20 cellular contexts compared by ENCODE assay signal in the genomic region with DNA sequence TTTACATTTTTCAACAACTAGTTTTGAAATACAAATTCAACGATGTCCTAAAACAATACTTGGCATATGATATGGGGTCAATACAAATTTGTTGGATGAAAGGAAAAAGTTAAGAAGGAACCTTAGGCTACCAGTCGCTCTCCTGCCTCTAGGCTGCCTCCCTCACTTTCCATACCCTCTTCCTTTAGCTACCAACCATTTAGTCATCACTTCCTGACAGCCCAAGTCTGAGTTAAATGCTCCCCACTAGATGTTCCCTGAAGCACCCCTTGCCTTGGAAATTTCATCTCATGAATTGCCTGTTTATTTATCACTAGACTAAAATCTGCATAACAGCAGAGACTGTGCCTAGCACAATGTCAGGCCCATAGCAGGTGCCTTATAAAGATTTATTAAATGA. TPM values are rescaled to one million over a fixed set of nuclear protein-coding genes. Genes with fewer than 3 reads are reported as not detected.
DNase-seq lines count a peak whose midpoint lies in the region; ATAC-seq, FAIRE-seq and TF ChIP-seq lines count a peak whose summit lies in the region.
"Had no signal": no experiment of that assay in that cellular context is flagged by ENCODE, and none has a peak within 500 bp of the region (broad histone marks: within the 10 kb centered on the region; RNA-seq: fewer than 3 reads in every experiment).

No MANE protein-coding gene starts in this region.

- in situ Hi-C loops in K562 (cut with MboI) = no loop called here

- ATAC-seq in natural killer cell (no peak), K562 (no peak), GM21360 (IDR thresholded peaks at IDR 0.05; ENCODE audit: unreplicated experiment) (no peak)
- no peak for ATAC-seq in natural killer cell treated with Interleukin-12 subunit alpha and Interleukin-12 subunit beta and Interleukin-15 and Interleukin-18, amount 100 ng/mL, for 72 hours

- no peak overlapping the region for H3K9ac ChIP-seq in K562 (ENCODE audit: insufficient read depth in 1 of 2, low read depth in 2 of 2, low read length in 2 of 2)

- H3K27me3 ChIP-seq in K562 (ENCODE audit: control insufficient read depth in 2 of 2, insufficient read depth in 2 of 2, low read length in 2 of 2) (no peaks in the 10 kb centered on the region), osteoblast (ENCODE audit: insufficient read depth, low read length) (no peaks in the 10 kb centered on the region)
- H3K27me3 ChIP-seq: uterus had no signal

- CTCF ChIA-PET in K562 (lab: Yijun Ruan, JAX; ENCODE audit: low intra/inter-chr PET ratio) = no interaction called here

- POLR2A ChIA-PET in K562 (lab: Yijun Ruan, JAX) = interaction anchor here (0.7 kb wide), 1 partner anchor 29 kb away, joined by 3 read pairs; no protein-coding TSS in a partner anchor

- H3K9me3 ChIP-seq in K562 (replicated peaks; ENCODE audit: control insufficient read depth, insufficient read depth, low read depth, low read length) (no peaks in the 10 kb centered on the region), osteoblast (ENCODE audit: low read depth, low read length) (no peaks in the 10 kb centered on the region)
- H3K9me3 ChIP-seq: uterus had no signal

- H3K4me1 Mint-ChIP-seq in natural killer cell = peaks cover 8% of the 10 kb centered on the region in 2 donors
- peaks cover 4 to 5% of the 10 kb centered on the region in 2 donors for H3K4me1 Mint-ChIP-seq in natural killer cell treated with Interleukin-12 subunit alpha and Interleukin-12 subunit beta and Interleukin-15 and Interleukin-18, amount 100 ng/mL, for 72 hours (ENCODE audit: low read depth in 2 of 2)

- no peak for TF ChIP-seq RAD21 in K562 (CRISPR knock-in tag; conservative IDR thresholded peaks at IDR 0.05 in 1 of 2, IDR thresholded peaks at IDR 0.05 in 1 of 2)

- no peak for FAIRE-seq in K562 (lab: Jason Lieb, UNC)
- FAIRE-seq: kidney had no signal

- H3K79me2 ChIP-seq in K562 (ENCODE audit: control insufficient read depth, insufficient read depth, low read length) = peaks cover 23% of the 10 kb centered on the region
- peaks cover 22% of the 10 kb centered on the region for H3K79me2 ChIP-seq in osteoblast (ENCODE audit: insufficient read depth, low read length)

- H3K4me3 Mint-ChIP-seq in natural killer cell = peak overlapping the region; percentile 61
- H3K4me3 Mint-ChIP-seq in natural killer cell treated with Interleukin-12 subunit alpha and Interleukin-12 subunit beta and Interleukin-15 and Interleukin-18, amount 100 ng/mL, for 72 hours = no peak overlapping the region

- H4K20me1 ChIP-seq in K562 (replicated peaks; ENCODE audit: control insufficient read depth, insufficient read depth, low read length) (no peaks in the 10 kb centered on the region), osteoblast (ENCODE audit: insufficient read depth, low read length) (no peaks in the 10 kb centered on the region)

- intact Hi-C loops in natural killer cell (cut with micrococcal nuclease) = no loop called here
- intact Hi-C loops in K562 (cut with micrococcal nuclease) = no loop called here

- no peak overlapping the region for H3K4me3 ChIP-seq in K562
- H3K4me3 ChIP-seq in osteoblast (ENCODE audit: insufficient read depth, low read length) = no peak overlapping the region
- H3K4me3 ChIP-seq: skin epidermis, uterus had no signal

- BruUV-seq in K562 (replicated peaks; lab: Mats Ljungman, UMichigan) = no TSS peak

- H2AFZ ChIP-seq in K562 (ENCODE audit: low read depth, low read length) = 0 out of 2 replicates have a peak overlapping the region, but pooled peaks have one; percentile 27
- peak overlapping the region; percentile 61 for H2AFZ ChIP-seq in osteoblast (ENCODE audit: low read length)

- H3K27ac Mint-ChIP-seq in natural killer cell = no peak overlapping the region
- H3K27ac Mint-ChIP-seq in natural killer cell treated with Interleukin-12 subunit alpha and Interleukin-12 subunit beta and Interleukin-15 and Interleukin-18, amount 100 ng/mL, for 72 hours = no peak overlapping the region
- H3K27ac Mint-ChIP-seq: H9 had no signal

- H3K27me3 Mint-ChIP-seq in natural killer cell (ENCODE audit: low read depth in 2 of 2) = peaks cover 9 to 11% of the 10 kb centered on the region in 2 donors
- H3K27me3 Mint-ChIP-seq in natural killer cell treated with Interleukin-12 subunit alpha and Interleukin-12 subunit beta and Interleukin-15 and Interleukin-18, amount 100 ng/mL, for 72 hours = peaks cover 4 to 9% of the 10 kb centered on the region in 2 donors

- DNase-seq in natural killer cell (no peak), M059J (ENCODE audit: low read depth) (peak; percentile 65), K562 (ENCODE audit: extremely low read depth in 1 of 4, low spot score in 3 of 4) (no peak), osteoblast (ENCODE audit: insufficient read length, low spot score, missing footprints) (no peak), ureter (ENCODE audit: low spot score) (no peak), DMS 273 (lab: John Stamatoyannopoulos, UW; ENCODE audit: unreplicated experiment) (no peak)
- no peak for DNase-seq in natural killer cell treated with Interleukin-12 subunit alpha and Interleukin-12 subunit beta and Interleukin-15 and Interleukin-18, amount 100 ng/mL, for 72 hours (ENCODE audit: low spot score)
- DNase-seq: activated CD4-positive, CD25-positive, alpha-beta regulatory T cell; DMS53; erythroblast; H9; head of caudate nucleus; kidney; NCI-H1436 treated with DMSO at 0.1 percent for 48 hours; NCI-H446; nucleus accumbens; stimulated activated naive CD4-positive, alpha-beta T cell treated with Interleukin-2 at 50 U/mL for 16 hours; uterus had no signal

- WGBS in K562 (ENCODE audit: insufficient coverage, low coverage, missing lambda C conversion rate) = 62% methylated on average over 2 of the region's 2 CpGs

- H3K36me3 Mint-ChIP-seq in natural killer cell = no peaks in the 10 kb centered on the region
- H3K36me3 Mint-ChIP-seq in natural killer cell treated with Interleukin-12 subunit alpha and Interleukin-12 subunit beta and Interleukin-15 and Interleukin-18, amount 100 ng/mL, for 72 hours = no peaks in the 10 kb centered on the region

- H3K4me1 ChIP-seq in K562 (replicated peaks in 1 of 2; ENCODE audit: control insufficient read depth in 2 of 2, insufficient read depth in 2 of 2, low read length in 2 of 2) = peaks cover 5 to 14% of the 10 kb centered on the region in 2 experiments; a peak in 4 of 5 replicates
- peaks cover 10% of the 10 kb centered on the region for H3K4me1 ChIP-seq in osteoblast (ENCODE audit: insufficient read depth, low read length)
- H3K4me1 ChIP-seq: uterus had no signal

- no peak overlapping the region for H3K4me2 ChIP-seq in K562 (ENCODE audit: insufficient read depth, low read length)
- H3K4me2 ChIP-seq in osteoblast (ENCODE audit: insufficient read depth, low read length) = no peak overlapping the region

- no peaks in the 10 kb centered on the region for H3K9me1 ChIP-seq in K562 (ENCODE audit: control insufficient read depth, insufficient read depth, low read length)

- no peak for TF ChIP-seq CTCF in natural killer cell (IDR thresholded peaks at IDR 0.05)
- TF ChIP-seq CTCF in K562 (IDR thresholded peaks at IDR 0.05 in 2 of 3, conservative IDR thresholded peaks at IDR 0.05 in 1 of 3; ENCODE audit: insufficient read depth in 2 of 3, low read depth in 1 of 3, low read length in 3 of 3) = no peak
- no peak for TF ChIP-seq CTCF in osteoblast (IDR thresholded peaks at IDR 0.05; ENCODE audit: extremely low read depth, low read depth, low read length)

- H3K27ac ChIP-seq in K562 (ENCODE audit: extremely low read depth, low read depth, low read length) (no peak overlapping the region), osteoblast (ENCODE audit: low read depth, low read length) (no peak overlapping the region)
- H3K27ac ChIP-seq: skin epidermis, uterus had no signal

- TF ChIP-seq POLR2A in K562 (conservative IDR thresholded peaks at IDR 0.05) = no peak

- H3K9me3 Mint-ChIP-seq in natural killer cell = no peaks in the 10 kb centered on the region
- H3K9me3 Mint-ChIP-seq in natural killer cell treated with Interleukin-12 subunit alpha and Interleukin-12 subunit beta and Interleukin-15 and Interleukin-18, amount 100 ng/mL, for 72 hours = no peaks in the 10 kb centered on the region

- H3K36me3 ChIP-seq in K562 (ENCODE audit: control insufficient read depth, insufficient read depth, low read length) (peaks cover 6% of the 10 kb centered on the region), osteoblast (ENCODE audit: insufficient read depth, low read length) (no peaks in the 10 kb centered on the region)
- H3K36me3 ChIP-seq: uterus had no signal

- TF ChIP-seq EP300 in K562 (IDR thresholded peaks at IDR 0.05; ENCODE audit: low read length) = no peak

RNA-seq across cellular contexts. Expression of a gene that starts 2.7 kb away (rescaled TPM):
- 10 to 100 TPM; 50.5 to 83.9 (median 56.9) TPM for total RNA-seq in natural killer cell
- total RNA-seq in natural killer cell treated with Interleukin-12 subunit alpha and Interleukin-12 subunit beta and Interleukin-15 and Interleukin-18, amount 100 ng/mL, for 72 hours = 100 to 1,000 TPM; 109 to 118 TPM
- 46.0 and 60.6 TPM in 2 replicates for total RNA-seq in M059J (2014; rRNA removed; shearing (Covaris generic))
- 168 and 624 TPM in 2 replicates for total RNA-seq in K562 (2011; cell fraction: chromatin; rRNA removed; ENCODE audit: low replicate concordance)
- 53.9 and 70.5 TPM in 2 replicates for total RNA-seq in K562 (2011; cell fraction: nucleolus; rRNA removed)
- total RNA-seq in K562 (2011; cell fraction: nucleoplasm; rRNA removed) = 141 and 178 TPM in 2 replicates
- 122 and 125 TPM in 2 replicates for total RNA-seq in K562 (2014; rRNA removed)
- total RNA-seq in K562 (2014; rRNA removed; fragmentation: Illumina TruSeq; extraction: Trizol) = 216 and 249 TPM in 2 replicates
- 149 and 164 TPM in 2 replicates for total RNA-seq in K562 (2015; rRNA removed; fragmentation: Illumina TruSeq; extraction: Trizol)
- total RNA-seq in K562 (2021) = 159 and 162 TPM in 2 replicates
- polyA plus RNA-seq in K562 (2011; rRNA removed) = 62.2 and 66.8 TPM in 2 replicates
- 15.1 and 43.3 TPM in 2 replicates for polyA plus RNA-seq in K562 (2011; cell fraction: cytosol; rRNA removed)
- 63.3 and 92.7 TPM in 2 replicates for polyA plus RNA-seq in K562 (2011; cell fraction: nucleus; rRNA removed)
- 152 and 158 TPM in 2 replicates for polyA plus RNA-seq in K562 (2012)
- 151 and 187 TPM in 2 replicates for polyA plus RNA-seq in K562 (2014; fragmentation: Illumina TruSeq; extraction: Trizol)
- 100 to 1,000 TPM; 132 to 135 TPM for polyA plus RNA-seq in K562 (2014; fragmentation: Nextera tagmentation; extraction: Ambion mirVana)
- polyA plus RNA-seq in K562 (2014; rRNA removed) = 111 and 112 TPM in 2 replicates
- polyA minus RNA-seq in K562 (2011; rRNA and poly(A)+ RNA removed) = 143 and 238 TPM in 2 replicates
- polyA minus RNA-seq in K562 (2011; cell fraction: cytosol; rRNA and poly(A)+ RNA removed) = 66.3 and 108 TPM in 2 replicates
- 50.4 and 137 TPM in 2 replicates for polyA minus RNA-seq in K562 (2011; cell fraction: nucleus; rRNA and poly(A)+ RNA removed)
- 142 and 162 TPM in 2 replicates for total RNA-seq in osteoblast
- total RNA-seq in ureter = 141 TPM

RNA-seq across cellular contexts. Expression of a gene that starts 18.2 kb away (rescaled TPM):
- total RNA-seq in natural killer cell (10 to 100 TPM; 24.3 to 30.4 (median 26.2) TPM), K562 (2014; rRNA removed) (22.9 and 25.4 TPM in 2 replicates), K562 (2014; rRNA removed; fragmentation: Illumina TruSeq; extraction: Trizol) (42.5 and 48.0 TPM in 2 replicates), K562 (2015; rRNA removed; fragmentation: Illumina TruSeq; extraction: Trizol) (39.7 and 45.4 TPM in 2 replicates), K562 (2021) (24.3 and 29.1 TPM in 2 replicates), osteoblast (22.1 and 28.0 TPM in 2 replicates), ureter (26.4 TPM)
- 10 to 100 TPM; 16.6 to 24.7 TPM for total RNA-seq in natural killer cell treated with Interleukin-12 subunit alpha and Interleukin-12 subunit beta and Interleukin-15 and Interleukin-18, amount 100 ng/mL, for 72 hours
- 12.3 and 18.7 TPM in 2 replicates for total RNA-seq in M059J (2014; rRNA removed; shearing (Covaris generic))
- total RNA-seq in K562 (2011; cell fraction: chromatin; rRNA removed; ENCODE audit: low replicate concordance) = 46.2 and 92.1 TPM in 2 replicates
- 28.3 and 32.6 TPM in 2 replicates for total RNA-seq in K562 (2011; cell fraction: nucleolus; rRNA removed)
- 51.2 and 75.7 TPM in 2 replicates for total RNA-seq in K562 (2011; cell fraction: nucleoplasm; rRNA removed)
- polyA plus RNA-seq in K562 (2011; rRNA removed) (30.9 and 33.4 TPM in 2 replicates), K562 (2014; fragmentation: Illumina TruSeq; extraction: Trizol) (26.4 and 30.4 TPM in 2 replicates), K562 (2014; fragmentation: Nextera tagmentation; extraction: Ambion mirVana) (1 to 10 TPM; 5.3 to 8.3 TPM), K562 (2014; rRNA removed) (16.3 and 16.5 TPM in 2 replicates)
- 10.6 and 18.2 TPM in 2 replicates for polyA plus RNA-seq in K562 (2011; cell fraction: cytosol; rRNA removed)
- 21.2 and 31.4 TPM in 2 replicates for polyA plus RNA-seq in K562 (2011; cell fraction: nucleus; rRNA removed)
- polyA plus RNA-seq in K562 (2012) = 10.2 and 16.1 TPM in 2 replicates
- polyA minus RNA-seq in K562 (2011; rRNA and poly(A)+ RNA removed) = 295 and 310 TPM in 2 replicates
- 93.9 and 101 TPM in 2 replicates for polyA minus RNA-seq in K562 (2011; cell fraction: cytosol; rRNA and poly(A)+ RNA removed)
- polyA minus RNA-seq in K562 (2011; cell fraction: nucleus; rRNA and poly(A)+ RNA removed) = 30.7 and 41.7 TPM in 2 replicates
